In genomic region chr3:120497813-120498212, GRCh38 we compare ENCODE assay signal across 13 cellular contexts. TPM values are rescaled to one million over a fixed set of nuclear protein-coding genes. Genes with fewer than 3 reads are reported as not detected.
DNase-seq lines count a peak whose midpoint lies in the region; ATAC-seq and TF ChIP-seq lines count a peak whose summit lies in the region.
"Had no signal": no experiment of that assay in that cellular context is flagged by ENCODE, and none has a peak within 500 bp of the region (broad histone marks: within the 10 kb centered on the region; RNA-seq: fewer than 3 reads in every experiment).

No MANE protein-coding gene starts in this region.

- DNase-seq in Right ventricle myocardium superior (no peak), Right ventricle myocardium inferior (ENCODE audit: missing footprints) (no peak), brain microvascular endothelial cell (no peak), mesendoderm (peak; percentile 21), transverse colon (no peak), upper lobe of right lung (no peak), NCI-H2171 (lab: John Stamatoyannopoulos, UW) (no peak)
- DNase-seq: activated naive CD4-positive, alpha-beta T cell treated with Interleukin-2 at 50 U/mL for 16 hours; endodermal cell; NCI-H1417 treated with DMSO at 0.1 percent for 48 hours; stimulated activated CD4-positive, alpha-beta T cell treated with anti-CD3 and anti-CD28 coated beads, Interleukin-4, amount 100 ng/mL, for 1 hour had no signal

- no peak overlapping the region for H3K4me3 ChIP-seq in brain microvascular endothelial cell (ENCODE audit: low read depth, low read length)
- H3K4me3 ChIP-seq in mesendoderm (ENCODE audit: low read length), result no peak overlapping the region
- no peak overlapping the region for H3K4me3 ChIP-seq in transverse colon
- H3K4me3 ChIP-seq in upper lobe of right lung, result no peak overlapping the region

- H3K79me2 ChIP-seq in mesendoderm (ENCODE audit: control insufficient read depth, insufficient read depth, low read length), result no peaks in the 10 kb centered on the region

- no CpG with 5 or more reads among the region's 2 CpGs for WGBS in mesendoderm (ENCODE audit: extremely low coverage, insufficient coverage, low lambda C conversion rate)
- 60 to 74% methylated on average over 2 of the region's 2 CpGs for WGBS in transverse colon (ENCODE audit: low coverage in 1 of 2), 2 donors

- TF ChIP-seq POLR2A in transverse colon (IDR thresholded peaks at IDR 0.05), result no peak

- TF ChIP-seq CTCF in brain microvascular endothelial cell (IDR thresholded peaks at IDR 0.05; ENCODE audit: low read depth, low read length, missing control alignments) (no peak), transverse colon (IDR thresholded peaks at IDR 0.05) (no peak), upper lobe of right lung (IDR thresholded peaks at IDR 0.05) (no peak)

- H3K79me1 ChIP-seq in mesendoderm (ENCODE audit: low read length), result no peaks in the 10 kb centered on the region

- H3K23ac ChIP-seq in mesendoderm (ENCODE audit: low read length), result no peak overlapping the region

- intact Hi-C loops in Right ventricle myocardium superior (cut with DNase I) (no loop called here), Right ventricle myocardium inferior (cut with DNase I) (no loop called here), transverse colon (cut with DNase I; ENCODE audit: low total_unique reads) (no loop called here), upper lobe of right lung (cut with DNase I) (no loop called here)

- H3K18ac ChIP-seq in mesendoderm (ENCODE audit: low read length), result no peak overlapping the region

- H3K9ac ChIP-seq in mesendoderm (ENCODE audit: low read length), result no peak overlapping the region

- H3K4me1 ChIP-seq in mesendoderm (ENCODE audit: control insufficient read depth, low read depth, low read length), result no peaks in the 10 kb centered on the region
- peaks cover 0 to 19% (median 3%) of the 10 kb centered on the region in 4 donors for H3K4me1 ChIP-seq in transverse colon
- peaks cover 12% of the 10 kb centered on the region for H3K4me1 ChIP-seq in upper lobe of right lung

- no peak for TF ChIP-seq EP300 in transverse colon (IDR thresholded peaks at IDR 0.05; ENCODE audit: low read depth)

- ATAC-seq in Right ventricle myocardium superior (ENCODE audit: poor library complexity), result peak; percentile 28
- ATAC-seq in Right ventricle myocardium inferior, result no peak
- no peak for ATAC-seq in upper lobe of right lung
- no peak for ATAC-seq in HG02798 (IDR thresholded peaks at IDR 0.05; ENCODE audit: poor library complexity, unreplicated experiment)

- no peak overlapping the region for H3K56ac ChIP-seq in mesendoderm (ENCODE audit: low read length)

- H2AK5ac ChIP-seq in mesendoderm (ENCODE audit: low read length), result no peak overlapping the region

- no peak overlapping the region for H3K4me2 ChIP-seq in mesendoderm (ENCODE audit: low read length)

- H4K5ac ChIP-seq in mesendoderm (ENCODE audit: low read length), result no peak overlapping the region

- H3K27ac ChIP-seq in brain microvascular endothelial cell, result peak overlapping the region; percentile 73
- no peak overlapping the region for H3K27ac ChIP-seq in mesendoderm (ENCODE audit: low read depth, low read length)
- peak overlapping the region; percentile 3 to 69 (median 48) for H3K27ac ChIP-seq in transverse colon
- H3K27ac ChIP-seq in upper lobe of right lung, result no peak overlapping the region
- H3K27ac ChIP-seq: VCaP had no signal

- in situ Hi-C loops in brain microvascular endothelial cell (cut with HindIII; ENCODE audit: low pct_ligation_motif_present, low sequenced_read_pairs), result no loop called here
- in situ Hi-C loops in transverse colon (cut with MboI; ENCODE audit: low pct_ligation_motif_present in 1 of 4, low pct_unique_long_range_greater_than_20kb in 1 of 4, low sequenced_read_pairs in 3 of 4), result no loop called here

- no peak overlapping the region for H2BK5ac ChIP-seq in mesendoderm (ENCODE audit: low read length)

- H3K9me3 ChIP-seq in transverse colon (no peaks in the 10 kb centered on the region), upper lobe of right lung (no peaks in the 10 kb centered on the region)

- H2BK120ac ChIP-seq in mesendoderm (ENCODE audit: low read depth, low read length), result no peak overlapping the region

- H3K36me3 ChIP-seq in brain microvascular endothelial cell (replicated peaks), result no peaks in the 10 kb centered on the region
- no peaks in the 10 kb centered on the region for H3K36me3 ChIP-seq in mesendoderm (ENCODE audit: control insufficient read depth, insufficient read depth, low read length)
- H3K36me3 ChIP-seq in transverse colon, result no peaks in the 10 kb centered on the region
- H3K36me3 ChIP-seq in upper lobe of right lung, result no peaks in the 10 kb centered on the region

- no peak overlapping the region for H3K4ac ChIP-seq in mesendoderm (ENCODE audit: low read depth, low read length)

- H2BK15ac ChIP-seq in mesendoderm (replicated peaks; ENCODE audit: low read depth), result no peak overlapping the region

- H4K8ac ChIP-seq in mesendoderm (ENCODE audit: low read depth, low read length), result no peak overlapping the region

- H3K27me3 ChIP-seq in brain microvascular endothelial cell (replicated peaks) (no peaks in the 10 kb centered on the region), mesendoderm (ENCODE audit: insufficient read depth, low read length, poor library complexity) (no peaks in the 10 kb centered on the region), transverse colon (no peaks in the 10 kb centered on the region), upper lobe of right lung (no peaks in the 10 kb centered on the region)

RNA-seq across cellular contexts. Expression of gene FSTL1, which starts 47.0 kb away (rescaled TPM):
- total RNA-seq in Right ventricle myocardium superior (209 TPM), Right ventricle myocardium inferior (217 TPM), transverse colon (100 to 1,000 TPM in 1 of 4 donors, 10 to 100 TPM in 3; 81.2 to 106 (median 91.8) TPM), upper lobe of right lung (221 TPM)
- 170 TPM for polyA plus RNA-seq in mesendoderm (2013, experiment 1 of 2)
- polyA plus RNA-seq in mesendoderm (2013, experiment 2 of 2), result 174 TPM

Comparison
In these comparisons a context has a peak if more than half of its experiments do, and no peak if none do; other contexts are left out.
1. H3K27ac ChIP-seq: peak in brain microvascular endothelial cell (single experiment) and transverse colon (4 of 4); none in mesendoderm (single experiment) and upper lobe of right lung (single experiment).